ENCODE assay signal across 1 cellular context in genomic region chr2:50433635-50434034, GRCh38.
TF ChIP-seq lines count a peak whose summit lies in the region.

No MANE protein-coding gene starts in this region.

TF ChIP-seq in neural cell, 6 proteins besides CTCF, POLR2A, EP300 and RAD21 (continued from another document):
- no peak for TF ChIP-seq REST (IDR thresholded peaks at IDR 0.05; ENCODE audit: borderline replicate concordance)
